25 cellular contexts compared by ENCODE assay signal in the genomic region with DNA sequence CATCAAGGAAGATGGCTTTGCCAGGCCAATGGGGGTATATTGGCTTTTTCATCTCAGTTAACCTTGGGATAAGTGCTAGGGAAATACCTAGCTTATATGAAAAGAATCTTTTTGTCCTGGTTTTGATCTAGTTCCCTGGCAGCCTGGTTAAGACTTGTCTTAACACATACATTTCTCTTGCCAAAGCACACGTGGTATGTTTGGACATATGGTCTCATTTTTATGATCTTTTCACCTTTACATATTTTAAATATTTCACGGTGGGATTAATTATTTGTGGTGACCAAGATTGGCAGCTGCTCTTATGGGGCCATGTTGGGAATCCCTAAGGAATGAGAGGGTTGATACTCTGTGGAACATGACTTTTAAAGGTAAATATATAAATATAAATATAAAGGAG.
"Had no signal": no experiment of that assay in that cellular context is flagged by ENCODE, and none has a peak within 500 bp of the region (broad histone marks: within the 10 kb centered on the region; RNA-seq: fewer than 3 reads in every experiment).

No MANE protein-coding gene starts in this region.

- H3K36me3 Mint-ChIP-seq: activated CD8-positive, alpha-beta memory T cell treated with anti-CD3 and anti-CD28 coated beads, Interleukin-2, amount 10 ng/mL, durations not matched to agents 7 days and 5 days; immature natural killer cell; memory B cell; natural killer cell treated with Interleukin-12 subunit alpha and Interleukin-12 subunit beta and Interleukin-15 and Interleukin-18, amount 100 ng/mL, for 72 hours had no signal

- H3K27me3 Mint-ChIP-seq: activated CD4-positive, alpha-beta T cell treated with anti-CD3 and anti-CD28 coated beads, Interleukin-2, amount 10 ng/mL, durations not matched to agents 7 days and 5 days; activated CD8-positive, alpha-beta memory T cell treated with anti-CD3 and anti-CD28 coated beads, Interleukin-2, amount 10 ng/mL, durations not matched to agents 7 days and 5 days; activated CD8-positive, alpha-beta T cell treated with anti-CD3 and anti-CD28 coated beads for 36 hours; activated naive CD8-positive, alpha-beta T cell treated with anti-CD3 and anti-CD28 coated beads, Interleukin-2, amount 50 U/mL, for 24 hours; memory B cell; natural killer cell treated with Interleukin-12 subunit alpha and Interleukin-12 subunit beta and Interleukin-15 and Interleukin-18, amount 100 ng/mL, for 72 hours had no signal

- H3K36me3 ChIP-seq: ovary, prostate gland, right atrium auricular region, upper lobe of left lung, WERI-Rb-1 had no signal

- DNase-seq: activated CD4-positive, alpha-beta T cell treated with anti-CD3 and anti-CD28 coated beads, Interleukin-2, amount 10 ng/mL, durations not matched to agents 7 days and 5 days; activated CD4-positive, CD25-positive, alpha-beta regulatory T cell treated with anti-CD3 and anti-CD28 coated beads, Interleukin-2, amount 50 U/mL, for 72 hours; activated CD8-positive, alpha-beta memory T cell treated with anti-CD3 and anti-CD28 coated beads, Interleukin-2, amount 10 ng/mL, durations not matched to agents 7 days and 5 days; activated CD8-positive, alpha-beta T cell treated with anti-CD3 and anti-CD28 coated beads for 36 hours; activated effector memory CD4-positive, alpha-beta T cell treated with anti-CD3 and anti-CD28 coated beads, Interleukin-2, amount 50 U/mL, for 16 hours; activated naive CD4-positive, alpha-beta T cell treated with anti-CD3 and anti-CD28 coated beads, Interleukin-2, amount 50 U/mL, for 16 hours; activated naive CD8-positive, alpha-beta T cell treated with anti-CD3 and anti-CD28 coated beads, Interleukin-2, amount 50 U/mL, for 24 hours; activated T-cell treated with anti-CD3 and anti-CD28 coated beads for 4 hours; aorta; glutamatergic neuron; immature natural killer cell; ovary; stimulated activated CD4-positive, alpha-beta T cell treated with anti-CD3 and anti-CD28 coated beads, Interleukin-4, amount 100 ng/mL, for 24 hours; stimulated activated naive CD8-positive, alpha-beta T cell treated with anti-CD3 and anti-CD28 coated beads, Interleukin-15, Interleukin-2, amounts not matched to agents 100 U/mL and 50 U/mL, for 24 hours; upper lobe of left lung; WERI-Rb-1 had no signal

- H3K4me3 ChIP-seq: coronary artery, hepatocyte, ovary, prostate gland, right atrium auricular region, upper lobe of left lung had no signal

- H3K9me3 Mint-ChIP-seq: activated CD8-positive, alpha-beta T cell treated with anti-CD3 and anti-CD28 coated beads for 36 hours; memory B cell had no signal

- H3K4me1 ChIP-seq: prostate gland, right atrium auricular region, upper lobe of left lung had no signal

- FAIRE-seq: frontal cortex, TTC549 had no signal

- H3K27ac ChIP-seq: coronary artery, hepatocyte, ovary, prostate gland, right atrium auricular region, upper lobe of left lung, WERI-Rb-1 had no signal

- H3K27me3 ChIP-seq: hepatocyte, ovary, right atrium auricular region, upper lobe of left lung had no signal

- H3K27ac Mint-ChIP-seq: activated CD4-positive, alpha-beta T cell treated with anti-CD3 and anti-CD28 coated beads, Interleukin-2, amount 10 ng/mL, durations not matched to agents 7 days and 5 days; activated CD8-positive, alpha-beta memory T cell treated with anti-CD3 and anti-CD28 coated beads, Interleukin-2, amount 10 ng/mL, durations not matched to agents 7 days and 5 days; activated CD8-positive, alpha-beta T cell treated with anti-CD3 and anti-CD28 coated beads for 36 hours; activated naive CD8-positive, alpha-beta T cell treated with anti-CD3 and anti-CD28 coated beads, Interleukin-2, amount 50 U/mL, for 24 hours; immature natural killer cell; memory B cell; natural killer cell treated with Interleukin-12 subunit alpha and Interleukin-12 subunit beta and Interleukin-15 and Interleukin-18, amount 100 ng/mL, for 72 hours; T-helper 2 cell treated with Interferon-gamma antibody and Interleukin-4, amounts not matched to agents 5 μg/mL and 100 μg/mL, for 36 hours had no signal

- H3K4me1 Mint-ChIP-seq: activated CD4-positive, alpha-beta T cell treated with anti-CD3 and anti-CD28 coated beads, Interleukin-2, amount 10 ng/mL, durations not matched to agents 7 days and 5 days; activated CD8-positive, alpha-beta memory T cell treated with anti-CD3 and anti-CD28 coated beads, Interleukin-2, amount 10 ng/mL, durations not matched to agents 7 days and 5 days; activated naive CD8-positive, alpha-beta T cell treated with anti-CD3 and anti-CD28 coated beads, Interleukin-2, amount 50 U/mL, for 24 hours; immature natural killer cell; memory B cell had no signal

- H3K4me3 Mint-ChIP-seq: activated CD4-positive, alpha-beta T cell treated with anti-CD3 and anti-CD28 coated beads, Interleukin-2, amount 10 ng/mL, durations not matched to agents 7 days and 5 days; activated CD8-positive, alpha-beta memory T cell treated with anti-CD3 and anti-CD28 coated beads, Interleukin-2, amount 10 ng/mL, durations not matched to agents 7 days and 5 days; activated CD8-positive, alpha-beta T cell treated with anti-CD3 and anti-CD28 coated beads for 36 hours; activated naive CD8-positive, alpha-beta T cell treated with anti-CD3 and anti-CD28 coated beads, Interleukin-2, amount 50 U/mL, for 24 hours; immature natural killer cell; memory B cell; natural killer cell treated with Interleukin-12 subunit alpha and Interleukin-12 subunit beta and Interleukin-15 and Interleukin-18, amount 100 ng/mL, for 72 hours; T-helper 2 cell treated with Interferon-gamma antibody and Interleukin-4, amounts not matched to agents 5 μg/mL and 100 μg/mL, for 36 hours had no signal

- H3K9me3 ChIP-seq: ovary, prostate gland, right atrium auricular region, upper lobe of left lung had no signal
